Comparison of ENCODE assay signal across 12 cellular contexts in genomic region chr1:19665044-19665455, GRCh38. TPM values are rescaled to one million over a fixed set of nuclear protein-coding genes. Genes with fewer than 3 reads are reported as not detected.
DNase-seq lines count a peak whose midpoint lies in the region; ATAC-seq and TF ChIP-seq lines count a peak whose summit lies in the region.
"Had no signal": no experiment of that assay in that cellular context is flagged by ENCODE, and none has a peak within 500 bp of the region (broad histone marks: within the 10 kb centered on the region; RNA-seq: fewer than 3 reads in every experiment).

No MANE protein-coding gene starts in this region.

- no peaks in the 10 kb centered on the region for H3F3A ChIP-seq in neural cell (ENCODE audit: insufficient read depth, low read length, poor library complexity, severe bottlenecking)

- peak overlapping the region; percentile 44 for H3K27ac Mint-ChIP-seq in central memory CD8-positive, alpha-beta T cell (ENCODE audit: low read depth)
- H3K27ac Mint-ChIP-seq: T-helper 1 cell treated with Interleukin-12 subunit alpha and Interleukin-12 subunit beta and Interleukin-4 antibody, amounts not matched to agents 30 μg/mL and 1 μg/mL, for 36 hours had no signal

- H3K79me2 ChIP-seq in neural cell (replicated peaks; ENCODE audit: insufficient read depth, low read length), result no peaks in the 10 kb centered on the region

- H3K27me3 Mint-ChIP-seq in central memory CD8-positive, alpha-beta T cell, result no peaks in the 10 kb centered on the region

- H3K27me3 ChIP-seq in BLaER1 treated with 17β-estradiol and CSF1 and Interleukin-3, amounts not matched to agents 10 nM and 100 nM, result peaks cover 26 to 42% (median 33%) of the 10 kb centered on the region in 11 experiments
- H3K27me3 ChIP-seq in H7 (ENCODE audit: control insufficient read depth, insufficient read depth, low read length) (peaks cover 44% of the 10 kb centered on the region), neural cell (ENCODE audit: insufficient read depth, low read depth, low read length) (peaks cover 54% of the 10 kb centered on the region)

- H3K4me1 ChIP-seq in BLaER1 treated with 17β-estradiol and CSF1 and Interleukin-3, amounts not matched to agents 10 nM and 100 nM, result peaks cover 0 to 15% (median 6%) of the 10 kb centered on the region in 10 experiments; a peak in 9 of 20 replicates

- no peak for ATAC-seq in central memory CD8-positive, alpha-beta T cell (replicated peaks; ENCODE audit: extremely low read depth, poor library complexity, severe bottlenecking)
- no peak for ATAC-seq in HG02885 (IDR thresholded peaks at IDR 0.05; ENCODE audit: poor library complexity, unreplicated experiment)

- H3K4me3 Mint-ChIP-seq in central memory CD8-positive, alpha-beta T cell, result peak overlapping the region; percentile 83
- H3K4me3 Mint-ChIP-seq: T-helper 1 cell treated with Interleukin-12 subunit alpha and Interleukin-12 subunit beta and Interleukin-4 antibody, amounts not matched to agents 30 μg/mL and 1 μg/mL, for 36 hours had no signal

- H3K4me2 ChIP-seq in BLaER1 treated with 17β-estradiol and CSF1 and Interleukin-3, amounts not matched to agents 10 nM and 100 nM, result peak overlapping the region; percentile 93 to 100 (median 99)
- no peak overlapping the region for H3K4me2 ChIP-seq in neural cell (ENCODE audit: low read length)

- peaks cover 5% of the 10 kb centered on the region for H3K36me3 Mint-ChIP-seq in central memory CD8-positive, alpha-beta T cell (ENCODE audit: insufficient read depth)

- peaks cover 0 to 24% (median 9%) of the 10 kb centered on the region in 11 experiments; a peak in 7 of 22 replicates for H4K20me1 ChIP-seq in BLaER1 treated with 17β-estradiol and CSF1 and Interleukin-3, amounts not matched to agents 10 nM and 100 nM
- H4K20me1 ChIP-seq in neural cell (ENCODE audit: insufficient read depth), result peaks cover 3% of the 10 kb centered on the region

- H3K36me3 ChIP-seq in BLaER1 treated with 17β-estradiol and CSF1 and Interleukin-3, amounts not matched to agents 10 nM and 100 nM, result no peaks in the 10 kb centered on the region
- no peaks in the 10 kb centered on the region for H3K36me3 ChIP-seq in H7 (replicated peaks; ENCODE audit: control insufficient read depth, insufficient read depth, low read length)
- H3K36me3 ChIP-seq in neural cell (ENCODE audit: insufficient read depth, low read length), result no peaks in the 10 kb centered on the region

- peaks cover 30% of the 10 kb centered on the region for H3K4me1 Mint-ChIP-seq in central memory CD8-positive, alpha-beta T cell

- TF ChIP-seq CTCF in neural cell (IDR thresholded peaks at IDR 0.05; ENCODE audit: poor library complexity, severe bottlenecking), result no peak

- no peaks in the 10 kb centered on the region for H3K9me3 Mint-ChIP-seq in central memory CD8-positive, alpha-beta T cell
- H3K9me3 Mint-ChIP-seq: T-helper 1 cell treated with Interleukin-12 subunit alpha and Interleukin-12 subunit beta and Interleukin-4 antibody, amounts not matched to agents 30 μg/mL and 1 μg/mL, for 36 hours had no signal

- peak overlapping the region in 7 of 11 experiments; percentile 26 to 64 (median 40); a peak in 10 of 22 replicates for H3K27ac ChIP-seq in BLaER1 treated with 17β-estradiol and CSF1 and Interleukin-3, amounts not matched to agents 10 nM and 100 nM
- H3K27ac ChIP-seq in neural cell (ENCODE audit: low read length), result no peak overlapping the region

- H3K9me3 ChIP-seq in BLaER1 treated with 17β-estradiol and CSF1 and Interleukin-3, amounts not matched to agents 10 nM and 100 nM (replicated peaks in 1 of 11), result no peaks in the 10 kb centered on the region
- H3K9me3 ChIP-seq in neural cell (ENCODE audit: low read length), result no peaks in the 10 kb centered on the region

- TF ChIP-seq RAD21 in neural cell (conservative IDR thresholded peaks at IDR 0.05), result no peak

- DNase-seq in H7, result no peak
- no peak for DNase-seq in central memory CD8-positive, alpha-beta T cell (ENCODE audit: low spot score in 2 of 2)
- DNase-seq in stimulated activated CD4-positive, alpha-beta T cell treated with anti-CD3 and anti-CD28 coated beads, Interleukin-15, amount 100 ng/mL, for 24 hours, result no peak
- no peak for DNase-seq in NCI-H1092 (lab: John Stamatoyannopoulos, UW)
- DNase-seq in NCI-H1436 (lab: John Stamatoyannopoulos, UW), result no peak
- DNase-seq: KBM-7, NCI-H446 had no signal

- H3K9me2 ChIP-seq in neural cell (ENCODE audit: insufficient read depth, low read length), result no peaks in the 10 kb centered on the region

- H2AFZ ChIP-seq in neural cell (ENCODE audit: low read depth, low read length), result no peak overlapping the region

- TF ChIP-seq EP300 in neural cell (conservative IDR thresholded peaks at IDR 0.05; ENCODE audit: poor library complexity, severe bottlenecking), result no peak

- H3K9ac ChIP-seq in BLaER1 treated with 17β-estradiol and CSF1 and Interleukin-3, amounts not matched to agents 10 nM and 100 nM, result peak overlapping the region; percentile 54 to 84 (median 72)
- H3K9ac ChIP-seq in neural cell (ENCODE audit: low read length), result peak overlapping the region; percentile 57

- peak overlapping the region; percentile 57 to 77 (median 68) for H3K4me3 ChIP-seq in BLaER1 treated with 17β-estradiol and CSF1 and Interleukin-3, amounts not matched to agents 10 nM and 100 nM
- H3K4me3 ChIP-seq in H7 (ENCODE audit: insufficient read depth, low read depth, low read length) (peak overlapping the region; percentile 50), neural cell (ENCODE audit: low read length) (peak overlapping the region; percentile 58)

TF ChIP-seq in neural cell, 6 proteins besides CTCF, POLR2A, EP300 and RAD21:
- TF ChIP-seq MXI1 (conservative IDR thresholded peaks at IDR 0.05; ENCODE audit: poor library complexity, severe bottlenecking), result no peak
- no peak for TF ChIP-seq POLR2AphosphoS5 (IDR thresholded peaks at IDR 0.05)
- TF ChIP-seq SMC3 (conservative IDR thresholded peaks at IDR 0.05; ENCODE audit: poor library complexity), result no peak
- no peak for TF ChIP-seq REST (IDR thresholded peaks at IDR 0.05; ENCODE audit: borderline replicate concordance)
- no peak for TF ChIP-seq TAF1 (IDR thresholded peaks at IDR 0.05; ENCODE audit: low read depth)
- TF ChIP-seq EZH2 (IDR thresholded peaks at IDR 0.05; ENCODE audit: borderline replicate concordance, insufficient read depth, low read length, poor library complexity, severe bottlenecking), result no peak

RNA-seq across cellular contexts. Expression of gene HTR6, which starts 0.4 kb away (rescaled TPM):
- total RNA-seq in H7 (2014; rRNA removed; shearing (Covaris generic)), result 0.45 and 1.9 TPM in 2 replicates
- polyA plus RNA-seq in neural cell, result not detected in 2 replicates
- not detected in 2 replicates for polyA minus RNA-seq in neural cell
- total RNA-seq: myocyte had no signal

RNA-seq across cellular contexts. Expression of gene NBL1, which starts 20.9 kb away (rescaled TPM):
- total RNA-seq in H7 (2014; rRNA removed; shearing (Covaris generic)), result 26.9 and 47.4 TPM in 2 replicates
- polyA plus RNA-seq in neural cell, result 9.9 and 22.4 TPM in 2 replicates
- polyA minus RNA-seq in neural cell, result 6.6 and 6.8 TPM in 2 replicates
